In the genomic region with DNA sequence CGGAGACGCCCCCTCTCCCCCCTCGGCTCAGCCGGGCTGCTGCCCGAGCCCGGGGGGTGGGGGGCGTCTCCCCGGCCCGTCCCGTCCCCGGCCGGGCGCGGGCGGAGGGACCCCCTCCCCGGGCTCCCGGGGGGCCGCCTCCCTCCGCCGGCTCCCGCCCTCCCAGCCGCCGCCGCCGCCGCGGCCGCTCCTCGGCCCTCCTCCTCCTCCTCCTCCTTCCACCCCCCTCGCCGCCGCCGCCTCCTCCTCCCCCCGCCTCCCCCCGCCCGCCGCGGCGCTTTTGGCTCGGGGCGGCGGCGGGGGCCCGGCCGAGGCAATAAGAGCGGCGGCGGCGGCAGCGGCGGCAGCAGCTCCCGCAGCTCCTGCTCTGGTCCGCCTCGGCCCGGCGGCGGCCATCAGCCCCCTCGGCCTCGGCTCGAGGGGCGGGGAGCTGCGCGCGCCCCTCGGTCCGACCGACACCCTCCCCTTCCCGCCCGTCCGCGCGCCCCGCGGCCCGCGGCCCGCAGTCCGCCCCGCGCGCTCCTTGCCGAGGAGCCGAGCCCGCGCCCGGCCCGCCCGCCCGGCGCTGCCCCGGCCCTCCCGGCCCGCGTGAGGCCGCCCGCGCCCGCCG, we compare ENCODE assay signal across 1 cellular context.
TF ChIP-seq lines count a peak whose summit lies in the region.

No MANE protein-coding gene starts in this region.

TF ChIP-seq in IMR-90, 13 proteins besides CTCF, POLR2A, EP300 and RAD21 (continued from another document):
- TF ChIP-seq, protein P1, sequence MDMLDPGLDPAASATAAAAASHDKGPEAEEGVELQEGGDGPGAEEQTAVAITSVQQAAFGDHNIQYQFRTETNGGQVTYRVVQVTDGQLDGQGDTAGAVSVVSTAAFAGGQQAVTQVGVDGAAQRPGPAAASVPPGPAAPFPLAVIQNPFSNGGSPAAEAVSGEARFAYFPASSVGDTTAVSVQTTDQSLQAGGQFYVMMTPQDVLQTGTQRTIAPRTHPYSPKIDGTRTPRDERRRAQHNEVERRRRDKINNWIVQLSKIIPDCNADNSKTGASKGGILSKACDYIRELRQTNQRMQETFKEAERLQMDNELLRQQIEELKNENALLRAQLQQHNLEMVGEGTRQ (IDR thresholded peaks at IDR 0.05; ENCODE audit: low read depth, low read length) = no peak
- TF ChIP-seq RCOR1 (IDR thresholded peaks at IDR 0.05; ENCODE audit: insufficient replicate concordance, low read length) (no peak), MXI1 (IDR thresholded peaks at IDR 0.05; ENCODE audit: borderline replicate concordance, low read depth, low read length) (no peak), MAFK (IDR thresholded peaks at IDR 0.05; ENCODE audit: low read depth, low read length) (no peak), RFX5 (IDR thresholded peaks at IDR 0.05; ENCODE audit: low read depth, low read length) (no peak), NFE2L2 (IDR thresholded peaks at IDR 0.05; ENCODE audit: low read depth, low read length) (no peak), BHLHE40 (IDR thresholded peaks at IDR 0.05; ENCODE audit: low read depth, low read length) (no peak)
TF ChIP-seq in IMR-90: peak in this region for 0.
